1 cellular context compared by ENCODE assay signal in genomic region chr1:39129514-39129913, GRCh38.
TF ChIP-seq lines count a peak whose summit lies in the region.

No MANE protein-coding gene starts in this region.

TF ChIP-seq in GM23338, 12 proteins besides CTCF, POLR2A, EP300 and RAD21 (continued from another document):
- TF ChIP-seq ZNF462 (CRISPR knock-in tag; IDR thresholded peaks at IDR 0.05) (no peak), ZNF331 (CRISPR knock-in tag; IDR thresholded peaks at IDR 0.05; ENCODE audit: low read depth) (no peak), ETS1 (IDR thresholded peaks at IDR 0.05) (no peak), REST (IDR thresholded peaks at IDR 0.05; ENCODE audit: unreplicated experiment) (no peak), ZNF114 (CRISPR knock-in tag; IDR thresholded peaks at IDR 0.05) (no peak), EZH2phosphoT487 (IDR thresholded peaks at IDR 0.05; ENCODE audit: unreplicated experiment) (no peak)
